ENCODE assay signal across 8 cellular contexts in genomic region chr19:1862424-1863307, GRCh38. TPM values are rescaled to one million over a fixed set of nuclear protein-coding genes. Genes with fewer than 3 reads are reported as not detected.
DNase-seq lines count a peak whose midpoint lies in the region; ATAC-seq, FAIRE-seq and TF ChIP-seq lines count a peak whose summit lies in the region.

No MANE protein-coding gene starts in this region.

- peaks cover 6% of the 10 kb centered on the region; the same call in 1 of the 2 replicates for H3K23me2 ChIP-seq in H1 (ENCODE audit: low read depth, low read length)

- H3K14ac ChIP-seq in H1 (ENCODE audit: insufficient read length): no peak overlapping the region

- no peak overlapping the region for H2BK120ac ChIP-seq in H1 (replicated peaks; ENCODE audit: low read depth, low read length)

- peaks cover 25% of the 10 kb centered on the region for H3K27me3 Mint-ChIP-seq in neural crest cell (ENCODE audit: low read depth)

- no peak for TF ChIP-seq POLR2A in H1 (IDR thresholded peaks at IDR 0.05; ENCODE audit: control extremely low read depth in 1 of 2, low read depth in 2 of 2, low read length in 2 of 2)

- H3K56ac ChIP-seq in H1 (replicated peaks; ENCODE audit: insufficient read length, low read depth, low read length): peak overlapping the region; percentile 30

- no peaks in the 10 kb centered on the region for H3K9me3 Mint-ChIP-seq in neural crest cell

- H2AK5ac ChIP-seq in H1 (ENCODE audit: low read depth, low read length): no peak overlapping the region

- POLR2A ChIA-PET in H1 (lab: Charles Lee; ENCODE audit: partially characterized antibody): no interaction called here

- H2BK15ac ChIP-seq in H1 (ENCODE audit: low read length): peak overlapping the region; percentile 88; the same call in 1 of the 2 replicates

- peak overlapping the region; percentile 68; the same call in 1 of the 2 replicates for H3K18ac ChIP-seq in H1 (ENCODE audit: extremely low read depth, low read length)

- WGBS in HUES64: under 1% methylated on average over 106 of the region's 106 CpGs
- 1% methylated on average over 47 of the region's 106 CpGs; no CpG with 5 or more reads in 1 of the 2 experiments for WGBS in H1 (ENCODE audit: extremely low coverage in 1 of 2, insufficient coverage in 1 of 2, insufficient read length in 1 of 2, insufficient replicate concordance in 2 of 2, low coverage in 1 of 2, low lambda C conversion rate in 2 of 2, missing lambda C conversion rate in 1 of 2), 2 experiments

- peaks cover 18 to 49% of the 10 kb centered on the region in 2 experiments; a peak in 3 of 4 replicates for H3K79me2 ChIP-seq in H1 (ENCODE audit: control insufficient read depth in 1 of 2, insufficient read depth in 2 of 2, low read length in 2 of 2)

- H3K4me1 ChIP-seq in HUES64 (ENCODE audit: insufficient read depth, low read length) (peaks cover 34% of the 10 kb centered on the region), H1 (replicated peaks in 1 of 4; ENCODE audit: control insufficient read depth in 3 of 4, insufficient read depth in 4 of 4, low read length in 3 of 4) (peaks cover 0 to 47% (median 33%) of the 10 kb centered on the region in 4 experiments; a peak in 6 of 7 replicates)

- no peak for FAIRE-seq in H1 (lab: Jason Lieb, UNC)

- no peak overlapping the region for H3K23ac ChIP-seq in H1 (ENCODE audit: insufficient read length)

- H2BK20ac ChIP-seq in H1 (ENCODE audit: low read length): no peak overlapping the region

- H3K4me3 Mint-ChIP-seq in neural crest cell: peak overlapping the region; percentile 80

- H3K36me3 Mint-ChIP-seq in neural crest cell (ENCODE audit: low read depth): no peaks in the 10 kb centered on the region

- peaks cover 16% of the 10 kb centered on the region for H3K79me1 ChIP-seq in H1 (ENCODE audit: low read depth, low read length)

- in situ Hi-C loops in GM13977 (cut with MboI; ENCODE audit: low pct_unique_long_range_greater_than_20kb, low sequenced_read_pairs, unreplicated experiment): no loop called here

- H3K4me2 ChIP-seq in H1 (ENCODE audit: insufficient read depth in 1 of 2, low read depth in 2 of 2, low read length in 2 of 2): peak overlapping the region; percentile 89 to 90

- H4K20me1 ChIP-seq in H1 (replicated peaks in 1 of 2; ENCODE audit: control insufficient read depth in 1 of 2, insufficient read depth in 2 of 2, low read length in 2 of 2): peaks cover 31 to 46% of the 10 kb centered on the region in 2 experiments

- H3K4ac ChIP-seq in H1 (replicated peaks; ENCODE audit: insufficient read length, low read depth, low read length): peak overlapping the region; percentile 53

- DNase-seq in GM13977 (ENCODE audit: low spot score) (peak; percentile 88), H1 (ENCODE audit: low read depth in 1 of 2, low spot score in 2 of 2) (peak in 1 of 2 experiments; percentile 73), neural crest cell (ENCODE audit: low read depth, low spot score) (no peak)
- peak; percentile 64 for DNase-seq in activated CD4-positive, alpha-beta T cell treated with anti-CD3 and anti-CD28 coated beads for 48 hours

- no peaks in the 10 kb centered on the region for H3K9me3 ChIP-seq in HUES64 (ENCODE audit: insufficient read depth, low read depth, low read length)
- no peaks in the 10 kb centered on the region for H3K9me3 ChIP-seq in H1 (ENCODE audit: insufficient read depth in 2 of 2, low read depth in 1 of 2, low read length in 1 of 2)

- H3K4me3 ChIP-seq in HUES64 (ENCODE audit: low read length) (peak overlapping the region; percentile 78), H1 (ENCODE audit: extremely low read depth in 1 of 4, insufficient read depth in 2 of 4, low read depth in 3 of 4, low read length in 4 of 4) (peak overlapping the region; percentile 66 to 84 (median 78))

- H3K9ac ChIP-seq in HUES64 (ENCODE audit: low read depth, low read length) (peak overlapping the region; percentile 57), H1 (replicated peaks in 1 of 4; ENCODE audit: extremely low read depth in 1 of 4, low read depth in 3 of 4, low read length in 3 of 4) (peak overlapping the region in 3 of 4 experiments; percentile 25 to 91 (median 53); a peak in 3 of 7 replicates)

- H2BK5ac ChIP-seq in H1 (ENCODE audit: low read depth, low read length): no peak overlapping the region; the same call in 1 of the 2 replicates

- peak overlapping the region; percentile 44 for H4K5ac ChIP-seq in H1 (ENCODE audit: insufficient read length, low read depth, low read length)

- peak overlapping the region; percentile 89; the same call in 1 of the 2 replicates for H4K8ac ChIP-seq in H1 (ENCODE audit: extremely low read depth, insufficient read depth, low read length)

- no peak overlapping the region for H2BK12ac ChIP-seq in H1 (ENCODE audit: low read depth, low read length)

- H3K27ac ChIP-seq in 22Rv1 (peak overlapping the region; percentile 93), HUES64 (ENCODE audit: low read depth, low read length) (peak overlapping the region; percentile 85; the same call in 1 of the 2 replicates), H1 (ENCODE audit: low read depth, low read length) (no peak overlapping the region)

- H3K27ac Mint-ChIP-seq in neural crest cell (ENCODE audit: unreplicated experiment): no peak overlapping the region

- CTCF ChIA-PET in H1 (lab: Charles Lee; ENCODE audit: partially characterized antibody): no interaction called here

- peaks cover 26% of the 10 kb centered on the region for H3K27me3 ChIP-seq in HUES64 (ENCODE audit: insufficient read depth, low read length)
- H3K27me3 ChIP-seq in H1 (replicated peaks in 1 of 4; ENCODE audit: control insufficient read depth in 3 of 4, extremely low read depth in 1 of 4, insufficient read depth in 3 of 4, low read length in 3 of 4): peaks cover 0 to 15% (median 6%) of the 10 kb centered on the region in 4 experiments; a peak in 5 of 7 replicates

- TF ChIP-seq EP300 in H1 (IDR thresholded peaks at IDR 0.05; ENCODE audit: borderline replicate concordance in 1 of 2, low read depth in 2 of 2, low read length in 2 of 2): no peak

- H3K36me3 ChIP-seq in HUES64 (ENCODE audit: insufficient read depth, low read length) (no peaks in the 10 kb centered on the region), H1 (ENCODE audit: control insufficient read depth in 2 of 4, insufficient read depth in 4 of 4, low read length in 3 of 4) (no peaks in the 10 kb centered on the region)

- H3K4me1 Mint-ChIP-seq in neural crest cell: peaks cover 18% of the 10 kb centered on the region

- H2AFZ ChIP-seq in H1 (ENCODE audit: low read length): no peak overlapping the region

- no peak overlapping the region for H4K91ac ChIP-seq in H1 (replicated peaks; ENCODE audit: insufficient read length, low read length)

- no peak for ATAC-seq in GM19351 (IDR thresholded peaks at IDR 0.05; ENCODE audit: unreplicated experiment)
- ATAC-seq in GM21390 (IDR thresholded peaks at IDR 0.05; ENCODE audit: unreplicated experiment): no peak

- no peak for TF ChIP-seq RAD21 in H1 (IDR thresholded peaks at IDR 0.05 in 1 of 2, conservative IDR thresholded peaks at IDR 0.05 in 1 of 2; ENCODE audit: low read depth in 2 of 2, low read length in 2 of 2)

- TF ChIP-seq CTCF in 22Rv1 (IDR thresholded peaks at IDR 0.05) (no peak), GM13977 (IDR thresholded peaks at IDR 0.05; ENCODE audit: extremely low read depth, insufficient read depth, missing control alignments) (peak; percentile 9), H1 (IDR thresholded peaks at IDR 0.05; ENCODE audit: control extremely low read depth in 1 of 3, insufficient read depth in 1 of 3, low read depth in 1 of 3, low read length in 3 of 3) (no peak), neural crest cell (conservative IDR thresholded peaks at IDR 0.05) (no peak)

RNA-seq across cellular contexts. Expression of gene KLF16, which starts 0.7 kb away (rescaled TPM):
- polyA plus RNA-seq in HUES64 (2013, experiment 1 of 2): 23.7 TPM
- 24.2 TPM for polyA plus RNA-seq in HUES64 (2013, experiment 2 of 2)
- total RNA-seq in H1 (2021; fragmentation: NEBNext Ultra II Directional; extraction: Animal tissue kit (Norgen Biotek cat#: 25700)): 45.9 and 53.2 TPM in 2 replicates
- 14.3 and 44.7 TPM in 2 replicates for polyA plus RNA-seq in H1 (2011; rRNA removed)
- 15.0 TPM for polyA plus RNA-seq in H1 (2011; cell fraction: cytosol; rRNA removed)
- 29.0 TPM for polyA plus RNA-seq in H1 (2011; cell fraction: nucleus; rRNA removed)
- 15.6 to 26.7 TPM (median 23.8 TPM) in 4 replicates for polyA plus RNA-seq in H1 (2012, experiment 1 of 2)
- 21.5 TPM for polyA plus RNA-seq in H1 (2012, experiment 2 of 2)
- polyA plus RNA-seq in H1 (2013, experiment 1 of 2): 27.2 TPM
- polyA plus RNA-seq in H1 (2013, experiment 2 of 2): 28.5 TPM
- 1.1 and 2.2 TPM in 2 replicates for polyA minus RNA-seq in H1 (2011; rRNA and poly(A)+ RNA removed)
- 32.1 TPM for polyA minus RNA-seq in H1 (2011; cell fraction: cytosol; rRNA and poly(A)+ RNA removed)
- 10.4 TPM for polyA minus RNA-seq in H1 (2011; cell fraction: nucleus; rRNA and poly(A)+ RNA removed)
- 18.9 and 20.7 TPM in 2 replicates for total RNA-seq in neural crest cell

RNA-seq across cellular contexts. Expression of gene REXO1, which starts 14.4 kb away (rescaled TPM):
- polyA plus RNA-seq in HUES64 (2013, experiment 1 of 2): 21.4 TPM
- 19.9 TPM for polyA plus RNA-seq in HUES64 (2013, experiment 2 of 2)
- 42.4 and 44.3 TPM in 2 replicates for total RNA-seq in H1 (2021; fragmentation: NEBNext Ultra II Directional; extraction: Animal tissue kit (Norgen Biotek cat#: 25700))
- 44.3 and 69.6 TPM in 2 replicates for polyA plus RNA-seq in H1 (2011; rRNA removed)
- polyA plus RNA-seq in H1 (2011; cell fraction: cytosol; rRNA removed): 21.3 TPM
- 69.2 TPM for polyA plus RNA-seq in H1 (2011; cell fraction: nucleus; rRNA removed)
- 35.1 to 44.9 TPM (median 43.7 TPM) in 4 replicates for polyA plus RNA-seq in H1 (2012, experiment 1 of 2)
- polyA plus RNA-seq in H1 (2012, experiment 2 of 2): 33.4 TPM
- 22.8 TPM for polyA plus RNA-seq in H1 (2013, experiment 1 of 2)
- 21.3 TPM for polyA plus RNA-seq in H1 (2013, experiment 2 of 2)
- 18.8 and 19.5 TPM in 2 replicates for polyA minus RNA-seq in H1 (2011; rRNA and poly(A)+ RNA removed)
- 24.8 TPM for polyA minus RNA-seq in H1 (2011; cell fraction: cytosol; rRNA and poly(A)+ RNA removed)
- 20.1 TPM for polyA minus RNA-seq in H1 (2011; cell fraction: nucleus; rRNA and poly(A)+ RNA removed)
- total RNA-seq in neural crest cell: 40.8 and 45.3 TPM in 2 replicates

RNA-seq across cellular contexts. Expression of gene ABHD17A, which starts 22.6 kb away (rescaled TPM):
- 31.8 TPM for polyA plus RNA-seq in HUES64 (2013, experiment 1 of 2)
- 31.0 TPM for polyA plus RNA-seq in HUES64 (2013, experiment 2 of 2)
- total RNA-seq in H1 (2021; fragmentation: NEBNext Ultra II Directional; extraction: Animal tissue kit (Norgen Biotek cat#: 25700)): 41.2 and 45.3 TPM in 2 replicates
- polyA plus RNA-seq in H1 (2011; rRNA removed): 87.4 and 98.0 TPM in 2 replicates
- 60.4 TPM for polyA plus RNA-seq in H1 (2011; cell fraction: cytosol; rRNA removed)
- 86.1 TPM for polyA plus RNA-seq in H1 (2011; cell fraction: nucleus; rRNA removed)
- polyA plus RNA-seq in H1 (2012, experiment 1 of 2): 15.8 to 35.0 TPM (median 33.1 TPM) in 4 replicates
- polyA plus RNA-seq in H1 (2012, experiment 2 of 2): 33.7 TPM
- 35.1 TPM for polyA plus RNA-seq in H1 (2013, experiment 1 of 2)
- polyA plus RNA-seq in H1 (2013, experiment 2 of 2): 34.7 TPM
- polyA minus RNA-seq in H1 (2011; rRNA and poly(A)+ RNA removed): 8.1 and 11.4 TPM in 2 replicates
- 24.5 TPM for polyA minus RNA-seq in H1 (2011; cell fraction: cytosol; rRNA and poly(A)+ RNA removed)
- polyA minus RNA-seq in H1 (2011; cell fraction: nucleus; rRNA and poly(A)+ RNA removed): 18.1 TPM
- 73.9 and 74.1 TPM in 2 replicates for total RNA-seq in neural crest cell

RNA-seq across cellular contexts. Expression of gene ADAT3, which starts 42.5 kb away (rescaled TPM):
- polyA plus RNA-seq in HUES64 (2013, experiment 1 of 2): 4.1 TPM
- polyA plus RNA-seq in HUES64 (2013, experiment 2 of 2): 4.1 TPM
- 10.2 and 10.8 TPM in 2 replicates for total RNA-seq in H1 (2021; fragmentation: NEBNext Ultra II Directional; extraction: Animal tissue kit (Norgen Biotek cat#: 25700))
- 5.4 and 9.8 TPM in 2 replicates for polyA plus RNA-seq in H1 (2011; rRNA removed)
- polyA plus RNA-seq in H1 (2011; cell fraction: cytosol; rRNA removed): 3.8 TPM
- polyA plus RNA-seq in H1 (2011; cell fraction: nucleus; rRNA removed): 8.3 TPM
- polyA plus RNA-seq in H1 (2012, experiment 1 of 2): 2.4 to 6.3 TPM (median 5.5 TPM) in 4 replicates
- 4.1 TPM for polyA plus RNA-seq in H1 (2012, experiment 2 of 2)
- polyA plus RNA-seq in H1 (2013, experiment 1 of 2): 7.0 TPM
- 6.6 TPM for polyA plus RNA-seq in H1 (2013, experiment 2 of 2)
- polyA minus RNA-seq in H1 (2011; rRNA and poly(A)+ RNA removed): 1.0 TPM in 1 of 2 replicates, not detected in the other
- 7.4 TPM for polyA minus RNA-seq in H1 (2011; cell fraction: cytosol; rRNA and poly(A)+ RNA removed)
- 7.8 TPM for polyA minus RNA-seq in H1 (2011; cell fraction: nucleus; rRNA and poly(A)+ RNA removed)
- total RNA-seq in neural crest cell: 13.7 and 14.1 TPM in 2 replicates

RNA-seq across cellular contexts. Expression of gene SCAMP4, which starts 42.5 kb away (rescaled TPM):
- polyA plus RNA-seq in HUES64 (2013, experiment 1 of 2): 31.7 TPM
- polyA plus RNA-seq in HUES64 (2013, experiment 2 of 2): 32.5 TPM
- 61.4 and 65.7 TPM in 2 replicates for total RNA-seq in H1 (2021; fragmentation: NEBNext Ultra II Directional; extraction: Animal tissue kit (Norgen Biotek cat#: 25700))
- polyA plus RNA-seq in H1 (2011; rRNA removed): 17.1 and 39.6 TPM in 2 replicates
- 24.4 TPM for polyA plus RNA-seq in H1 (2011; cell fraction: cytosol; rRNA removed)
- polyA plus RNA-seq in H1 (2011; cell fraction: nucleus; rRNA removed): 75.6 TPM
- 35.8 to 66.0 TPM (median 58.3 TPM) in 4 replicates for polyA plus RNA-seq in H1 (2012, experiment 1 of 2)
- polyA plus RNA-seq in H1 (2012, experiment 2 of 2): 37.8 TPM
- 58.4 TPM for polyA plus RNA-seq in H1 (2013, experiment 1 of 2)
- polyA plus RNA-seq in H1 (2013, experiment 2 of 2): 60.6 TPM
- polyA minus RNA-seq in H1 (2011; rRNA and poly(A)+ RNA removed): 20.5 TPM in 2 replicates
- polyA minus RNA-seq in H1 (2011; cell fraction: cytosol; rRNA and poly(A)+ RNA removed): 26.4 TPM
- polyA minus RNA-seq in H1 (2011; cell fraction: nucleus; rRNA and poly(A)+ RNA removed): 39.3 TPM
- total RNA-seq in neural crest cell: 71.2 and 79.9 TPM in 2 replicates
